1 cellular context compared by ENCODE assay signal in genomic region chr15:43383070-43383469, GRCh38.
TF ChIP-seq lines count a peak whose summit lies in the region.

No MANE protein-coding gene starts in this region.

TF ChIP-seq in HepG2, 621 proteins besides CTCF, POLR2A, EP300 and RAD21:
- TF ChIP-seq NFE2L2 (IDR thresholded peaks at IDR 0.05; ENCODE audit: low read length) (peak; percentile 49; the same call in 1 of the 2 replicates), ELF3 (CRISPR knock-in tag; IDR thresholded peaks at IDR 0.05) (no peak), GPN1 (CRISPR knock-in tag; IDR thresholded peaks at IDR 0.05; ENCODE audit: borderline replicate concordance) (no peak)
